In genomic region chr20:53222932-53223331, GRCh38 we compare ENCODE assay signal across 33 cellular contexts.
"Had no signal": no experiment of that assay in that cellular context is flagged by ENCODE, and none has a peak within 500 bp of the region (broad histone marks: within the 10 kb centered on the region; RNA-seq: fewer than 3 reads in every experiment).

No MANE protein-coding gene starts in this region.

- H3K27me3 ChIP-seq: adrenal gland, ascending aorta, brain microvascular endothelial cell, breast epithelium, cardiac muscle cell had no signal

- H3K9me3 ChIP-seq: adrenal gland, ascending aorta, body of pancreas, breast epithelium had no signal

- H3K27ac ChIP-seq: adrenal gland, ascending aorta, body of pancreas, brain microvascular endothelial cell, breast epithelium, cardiac muscle cell had no signal

- ATAC-seq: activated naive CD4-positive, alpha-beta T cell treated with anti-CD3 and anti-CD28 coated beads, Interleukin-2, amount 50 U/mL, for 72 hours; activated naive CD8-positive, alpha-beta T cell treated with anti-CD3 and anti-CD28 coated beads, Interleukin-2, amount 50 U/mL, for 24 hours; activated T-cell treated with anti-CD3 and anti-CD28 coated beads, Interleukin-2, amount 50 U/mL, for 4 hours; activated T-cell treated with anti-CD3 and anti-CD28 coated beads, Interleukin-2, amount 50 U/mL, for 72 hours; activated T-helper 17 cell treated with anti-CD3 and anti-CD28 coated beads, Interleukin-2, amount 50 U/mL, for 72 hours; body of pancreas had no signal

- FAIRE-seq: astrocyte, bronchial epithelial cell, colon had no signal

- H3K4me3 ChIP-seq: adrenal gland, ascending aorta, body of pancreas, breast epithelium, cardiac muscle cell had no signal

- DNase-seq: activated effector memory CD4-positive, alpha-beta T cell treated with anti-CD3 and anti-CD28 coated beads, Interleukin-2, amount 50 U/mL, for 16 hours; activated effector memory CD4-positive, alpha-beta T cell treated with Interleukin-2 at 50 U/mL for 16 hours; activated gamma-delta T cell; activated gamma-delta T cell treated with Interleukin-2 at 50 U/mL for 16 hours; activated naive CD4-positive, alpha-beta T cell; activated naive CD4-positive, alpha-beta T cell treated with anti-CD3 and anti-CD28 coated beads for 36 hours; activated naive CD4-positive, alpha-beta T cell treated with anti-CD3 and anti-CD28 coated beads, Interleukin-2, amount 10 ng/mL, durations not matched to agents 7 days and 5 days; activated naive CD4-positive, alpha-beta T cell treated with anti-CD3 and anti-CD28 coated beads, Interleukin-2, amount 50 U/mL, for 16 hours; activated naive CD4-positive, alpha-beta T cell treated with Interleukin-2 at 50 U/mL for 16 hours; activated naive CD8-positive, alpha-beta T cell treated with anti-CD3 and anti-CD28 coated beads for 36 hours; activated naive CD8-positive, alpha-beta T cell treated with anti-CD3 and anti-CD28 coated beads, Interleukin-2, amount 10 ng/mL, durations not matched to agents 7 days and 5 days; activated naive CD8-positive, alpha-beta T cell treated with anti-CD3 and anti-CD28 coated beads, Interleukin-2, amount 50 U/mL, for 24 hours; activated T-cell treated with anti-CD3 and anti-CD28 coated beads, Interleukin-2, amount 50 U/mL, for 4 hours; activated T-cell treated with anti-CD3 and anti-CD28 coated beads, Interleukin-2, amount 50 U/mL, for 48 hours; activated T-cell treated with anti-CD3 and anti-CD28 coated beads, Interleukin-2, amount 50 U/mL, for 72 hours; adrenal gland; amniotic stem cell; amygdala; anterior cingulate cortex; aorta; body of pancreas; brain microvascular endothelial cell; caudate nucleus; central memory CD4-positive, alpha-beta T cell; cerebellar nuclear complex had no signal

- H3K4me1 ChIP-seq: ascending aorta, body of pancreas, breast epithelium had no signal

- H3K36me3 ChIP-seq: adrenal gland, ascending aorta, brain microvascular endothelial cell, breast epithelium, cardiac muscle cell had no signal
